ENCODE assay signal across 20 cellular contexts in genomic region chrX:153601511-153602110, GRCh38. TPM values are rescaled to one million over a fixed set of nuclear protein-coding genes. Genes with fewer than 3 reads are reported as not detected.
A peak's percentile ranks its signal among the peaks of the same experiment; 100 is the strongest.
DNase-seq lines count a peak whose midpoint lies in the region; ATAC-seq and TF ChIP-seq lines count a peak whose summit lies in the region.
"Had no signal": no experiment of that assay in that cellular context is flagged by ENCODE, and none has a peak within 500 bp of the region (broad histone marks: within the 10 kb centered on the region; RNA-seq: fewer than 3 reads in every experiment).

No MANE protein-coding gene starts in this region.

- H3K4me1 Mint-ChIP-seq in activated T-cell treated with anti-CD3 and anti-CD28 coated beads, Interleukin-2, amount 50 U/mL, for 72 hours (ENCODE audit: low read depth): peaks cover 33% of the 10 kb centered on the region
- H3K4me1 Mint-ChIP-seq in T-cell (peaks cover 42 to 54% (median 52%) of the 10 kb centered on the region in 3 donors), progenitor cell of endocrine pancreas (ENCODE audit: low read depth) (peaks cover 8% of the 10 kb centered on the region), glutamatergic neuron (ENCODE audit: low read depth, unreplicated experiment) (peaks cover 6% of the 10 kb centered on the region)

- H3K4me3 ChIP-seq in hepatocyte: no peak overlapping the region
- H3K4me3 ChIP-seq: A549 had no signal

- no peaks in the 10 kb centered on the region for H3K9me3 Mint-ChIP-seq in activated T-cell treated with anti-CD3 and anti-CD28 coated beads, Interleukin-2, amount 50 U/mL, for 72 hours
- H3K9me3 Mint-ChIP-seq in T-cell: no peaks in the 10 kb centered on the region
- H3K9me3 Mint-ChIP-seq in progenitor cell of endocrine pancreas (ENCODE audit: low read depth): peaks cover 7% of the 10 kb centered on the region
- peaks cover 8% of the 10 kb centered on the region for H3K9me3 Mint-ChIP-seq in glutamatergic neuron (ENCODE audit: unreplicated experiment)

- ATAC-seq in activated T-cell treated with anti-CD3 and anti-CD28 coated beads, Interleukin-2, amount 50 U/mL, for 72 hours (replicated peaks in 1 of 2): no peak
- ATAC-seq in T-cell (replicated peaks in 1 of 4): no peak
- ATAC-seq: A549 had no signal

- peaks cover 0 to 3% of the 10 kb centered on the region in 2 donors for H3K36me3 Mint-ChIP-seq in activated T-cell treated with anti-CD3 and anti-CD28 coated beads, Interleukin-2, amount 50 U/mL, for 72 hours (ENCODE audit: insufficient read depth in 2 of 2)
- H3K36me3 Mint-ChIP-seq in T-cell (no peaks in the 10 kb centered on the region), progenitor cell of endocrine pancreas (ENCODE audit: insufficient read depth) (peaks cover 2% of the 10 kb centered on the region), glutamatergic neuron (ENCODE audit: unreplicated experiment) (no peaks in the 10 kb centered on the region)

- no peaks in the 10 kb centered on the region for H4K20me1 ChIP-seq in hepatocyte (ENCODE audit: insufficient read depth, poor library complexity, severe bottlenecking)

- no peak for DNase-seq in activated T-cell treated with anti-CD3 and anti-CD28 coated beads, Interleukin-2, amount 50 U/mL, for 72 hours
- DNase-seq in activated T-cell treated with anti-CD3 and anti-CD28 coated beads for 4 hours (no peak), T-cell (no peak), foreskin melanocyte (peak; percentile 51), progenitor cell of endocrine pancreas (ENCODE audit: low spot score, unreplicated experiment) (no peak), NCI-H345 treated with DMSO at 0.1 percent for 48 hours (lab: John Stamatoyannopoulos, UW; ENCODE audit: unreplicated experiment) (no peak), hepatocyte (ENCODE audit: low spot score) (no peak), glutamatergic neuron (no peak)
- DNase-seq: H7, NCI-H1048, NCI-H1436 treated with DMSO at 0.1 percent for 48 hours, NCI-H2029 treated with DMSO at 0.1 percent for 48 hours, NCI-H2171 treated with DMSO at 0.1 percent for 48 hours, NCI-H748 treated with DMSO at 0.1 percent for 48 hours, OCI-M1 had no signal

- H3K4me3 Mint-ChIP-seq in activated T-cell treated with anti-CD3 and anti-CD28 coated beads, Interleukin-2, amount 50 U/mL, for 72 hours: peak overlapping the region; percentile 12 to 38
- H3K4me3 Mint-ChIP-seq in T-cell (peak overlapping the region in 2 of 3 donors; percentile 25 to 76), progenitor cell of endocrine pancreas (ENCODE audit: low read depth) (peak overlapping the region; percentile 21), glutamatergic neuron (ENCODE audit: unreplicated experiment) (no peak overlapping the region)

- no peaks in the 10 kb centered on the region for H3K9me2 ChIP-seq in hepatocyte (replicated peaks; ENCODE audit: insufficient read depth)

- peaks cover 4% of the 10 kb centered on the region for H3K4me1 ChIP-seq in hepatocyte (ENCODE audit: insufficient read depth)

- CTCF ChIA-PET in T-cell (lab: Charles Lee): no interaction called here

- no peaks in the 10 kb centered on the region for H3K27me3 ChIP-seq in hepatocyte

- H3K79me2 ChIP-seq in hepatocyte: peaks cover 17% of the 10 kb centered on the region

- no peak overlapping the region for H3K27ac Mint-ChIP-seq in activated T-cell treated with anti-CD3 and anti-CD28 coated beads, Interleukin-2, amount 50 U/mL, for 72 hours
- H3K27ac Mint-ChIP-seq in T-cell (no peak overlapping the region), progenitor cell of endocrine pancreas (no peak overlapping the region), glutamatergic neuron (ENCODE audit: unreplicated experiment) (no peak overlapping the region)

- H2AFZ ChIP-seq in hepatocyte: no peak overlapping the region

- POLR2A ChIA-PET in T-cell (lab: Charles Lee): no interaction called here

- H3K9me3 ChIP-seq in hepatocyte (ENCODE audit: low read depth): no peaks in the 10 kb centered on the region
- H3K9me3 ChIP-seq: A549 had no signal

- 77% methylated on average over 12 of the region's 12 CpGs for WGBS in hepatocyte (ENCODE audit: low lambda C conversion rate, missing lambda C conversion rate)

- no peaks in the 10 kb centered on the region for H3K36me3 ChIP-seq in hepatocyte (replicated peaks; ENCODE audit: insufficient read depth, low read depth)

- TF ChIP-seq CTCF in progenitor cell of endocrine pancreas (IDR thresholded peaks at IDR 0.05; ENCODE audit: unreplicated experiment) (no peak), hepatocyte (IDR thresholded peaks at IDR 0.05; ENCODE audit: poor library complexity) (no peak), glutamatergic neuron (IDR thresholded peaks at IDR 0.05; ENCODE audit: partially characterized antibody, unreplicated experiment) (no peak)

- peaks cover 28% of the 10 kb centered on the region for H3K27me3 Mint-ChIP-seq in activated T-cell treated with anti-CD3 and anti-CD28 coated beads, Interleukin-2, amount 50 U/mL, for 72 hours (ENCODE audit: low read depth)
- peaks cover 0 to 13% of the 10 kb centered on the region in 2 donors for H3K27me3 Mint-ChIP-seq in T-cell
- H3K27me3 Mint-ChIP-seq in progenitor cell of endocrine pancreas: peaks cover 7% of the 10 kb centered on the region
- peaks cover 6% of the 10 kb centered on the region for H3K27me3 Mint-ChIP-seq in glutamatergic neuron (ENCODE audit: unreplicated experiment)

- no peak overlapping the region for H3K27ac ChIP-seq in hepatocyte
- H3K27ac ChIP-seq: A549, C4-2B, KMS-11 had no signal

- H3K4me2 ChIP-seq in hepatocyte: no peak overlapping the region
- H3K4me2 ChIP-seq: A549, KMS-11 had no signal

RNA-seq across cellular contexts. Expression of gene CCNQ, which starts 2.7 kb away (rescaled TPM):
- 10 to 100 TPM; 16.8 to 20.3 TPM for total RNA-seq in activated T-cell treated with anti-CD3 and anti-CD28 coated beads, Interleukin-2, amount 50 U/mL, for 72 hours
- 10 to 100 TPM; 12.5 to 29.8 (median 25.5) TPM for total RNA-seq in T-cell
- total RNA-seq in progenitor cell of endocrine pancreas: 19.1 and 19.2 TPM in 2 replicates
- total RNA-seq in hepatocyte: 21.6 and 28.3 TPM in 2 replicates
- polyA plus RNA-seq in hepatocyte: 26.7 and 31.3 TPM in 2 replicates
- 28.9 TPM for total RNA-seq in glutamatergic neuron (ENCODE audit: unreplicated experiment)

RNA-seq across cellular contexts. Expression of gene DUSP9, which starts 45.4 kb away (rescaled TPM):
- not detected for total RNA-seq in activated T-cell treated with anti-CD3 and anti-CD28 coated beads, Interleukin-2, amount 50 U/mL, for 72 hours
- total RNA-seq in T-cell: under 1 TPM in 2 of 5 donors, not detected in 3; 0.13 to 0.19 TPM
- 35.7 and 36.5 TPM in 2 replicates for total RNA-seq in progenitor cell of endocrine pancreas
- total RNA-seq in hepatocyte: 86.2 and 87.3 TPM in 2 replicates
- polyA plus RNA-seq in hepatocyte: 48.2 and 75.5 TPM in 2 replicates
- 0.61 TPM for total RNA-seq in glutamatergic neuron (ENCODE audit: unreplicated experiment)
- total RNA-seq: MCF 10A, RPMI7951 had no signal

Comparison
In these comparisons a context has a peak if more than half of its experiments do, and no peak if none do; other contexts are left out.
1. RNA of gene DUSP9, which starts 45.4 kb away (total RNA-seq): 86.2 to 87.3 TPM in hepatocyte and 35.7 to 36.5 TPM in progenitor cell of endocrine pancreas; 0.61 TPM in glutamatergic neuron (single experiment), not detected in activated T-cell treated with anti-CD3 and anti-CD28 coated beads, Interleukin-2, amount 50 U/mL, for 72 hours and 0.13 to 0.19 TPM in T-cell; every median in the first group is over 10 times any median in the second.